Comparison of ENCODE assay signal across 1 cellular context in genomic region chr1:119631433-119632102, GRCh38.
TF ChIP-seq lines count a peak whose summit lies in the region.

No MANE protein-coding gene starts in this region.

TF ChIP-seq in HepG2, 621 proteins besides CTCF, POLR2A, EP300 and RAD21 (continued from another document and continues in another):
- TF ChIP-seq ZNF225 (CRISPR knock-in tag; IDR thresholded peaks at IDR 0.05), result peak; percentile 75; the same call in 1 of the 2 replicates
- TF ChIP-seq ZBTB1 (CRISPR knock-in tag; IDR thresholded peaks at IDR 0.05; ENCODE audit: borderline replicate concordance), result no peak
- no peak for TF ChIP-seq ZNF280B (CRISPR knock-in tag; IDR thresholded peaks at IDR 0.05; ENCODE audit: borderline replicate concordance)
- TF ChIP-seq SOX6 (IDR thresholded peaks at IDR 0.05), result no peak
- TF ChIP-seq SOX6 (CRISPR knock-in tag; IDR thresholded peaks at IDR 0.05), result peak; percentile 42; the same call in 1 of the 2 replicates
- TF ChIP-seq ZNF292 (CRISPR knock-in tag; IDR thresholded peaks at IDR 0.05; ENCODE audit: borderline replicate concordance, low read depth), result no peak
- TF ChIP-seq ZNF124 (CRISPR knock-in tag; IDR thresholded peaks at IDR 0.05), result no peak
- TF ChIP-seq ZNF547 (CRISPR knock-in tag; IDR thresholded peaks at IDR 0.05), result peak; percentile 72; the same call in 1 of the 2 replicates
- no peak for TF ChIP-seq SP140L (CRISPR knock-in tag; IDR thresholded peaks at IDR 0.05; ENCODE audit: borderline replicate concordance)
- no peak for TF ChIP-seq RFXANK (CRISPR knock-in tag; IDR thresholded peaks at IDR 0.05)
- no peak for TF ChIP-seq ZNF414 (CRISPR knock-in tag; IDR thresholded peaks at IDR 0.05)
- 0 out of 2 replicates have a peak, but pooled peaks have one; percentile 52 for TF ChIP-seq ZNF546 (CRISPR knock-in tag; conservative IDR thresholded peaks at IDR 0.05)
- TF ChIP-seq NFE2 (CRISPR knock-in tag; IDR thresholded peaks at IDR 0.05), result no peak
- no peak for TF ChIP-seq ZNF7 (CRISPR knock-in tag; IDR thresholded peaks at IDR 0.05)
- TF ChIP-seq ZNF510 (CRISPR knock-in tag; IDR thresholded peaks at IDR 0.05; ENCODE audit: low read depth), result 0 out of 2 replicates have a peak, but pooled peaks have one; percentile 28
- TF ChIP-seq HNRNPL (IDR thresholded peaks at IDR 0.05; ENCODE audit: low read depth, low read length), result peak; percentile 66; the same call in 1 of the 2 replicates
- peak; percentile 57 for TF ChIP-seq ZNF230 (CRISPR knock-in tag; IDR thresholded peaks at IDR 0.05)
- TF ChIP-seq GMEB1 (CRISPR knock-in tag; IDR thresholded peaks at IDR 0.05; ENCODE audit: borderline replicate concordance), result peak; percentile 25; the same call in 1 of the 2 replicates
- 0 out of 2 replicates have a peak, but pooled peaks have one; percentile 79 for TF ChIP-seq ZIK1 (CRISPR knock-in tag; IDR thresholded peaks at IDR 0.05; ENCODE audit: borderline replicate concordance, low read depth)
- peak; percentile 67; the same call in 1 of the 2 replicates for TF ChIP-seq ZSCAN20 (CRISPR knock-in tag; IDR thresholded peaks at IDR 0.05; ENCODE audit: borderline replicate concordance)
- peak; percentile 85; the same call in 1 of the 2 replicates for TF ChIP-seq ZMAT3 (CRISPR knock-in tag; conservative IDR thresholded peaks at IDR 0.05)
- TF ChIP-seq ZNF281 (CRISPR knock-in tag; IDR thresholded peaks at IDR 0.05; ENCODE audit: borderline replicate concordance), result peak; percentile 34; the same call in 1 of the 2 replicates
- TF ChIP-seq MTF2 (CRISPR knock-in tag; IDR thresholded peaks at IDR 0.05; ENCODE audit: borderline replicate concordance), result no peak
- no peak for TF ChIP-seq E2F2 (CRISPR knock-in tag; IDR thresholded peaks at IDR 0.05; ENCODE audit: borderline replicate concordance)
- TF ChIP-seq ZNF260 (CRISPR knock-in tag; IDR thresholded peaks at IDR 0.05; ENCODE audit: borderline replicate concordance, low read depth), result no peak
- TF ChIP-seq SATB2 (CRISPR knock-in tag; IDR thresholded peaks at IDR 0.05), result peak; percentile 92
- no peak for TF ChIP-seq TBP (CRISPR knock-in tag; IDR thresholded peaks at IDR 0.05)
- no peak for TF ChIP-seq PAF1 (CRISPR knock-in tag; IDR thresholded peaks at IDR 0.05)
- no peak for TF ChIP-seq ZBTB46 (CRISPR knock-in tag; IDR thresholded peaks at IDR 0.05; ENCODE audit: borderline replicate concordance)
- no peak for TF ChIP-seq ZNF567 (CRISPR knock-in tag; IDR thresholded peaks at IDR 0.05; ENCODE audit: borderline replicate concordance)
- peak; percentile 74 for TF ChIP-seq ISL2 (CRISPR knock-in tag; IDR thresholded peaks at IDR 0.05)
- TF ChIP-seq ZFP41 (CRISPR knock-in tag; IDR thresholded peaks at IDR 0.05; ENCODE audit: borderline replicate concordance), result 0 out of 2 replicates have a peak, but pooled peaks have one; percentile 30
- TF ChIP-seq ZBTB8A (CRISPR knock-in tag; IDR thresholded peaks at IDR 0.05; ENCODE audit: borderline replicate concordance, low read depth), result no peak
- peak; percentile 56; the same call in 1 of the 2 replicates for TF ChIP-seq ZNF224 (CRISPR knock-in tag; IDR thresholded peaks at IDR 0.05)
- TF ChIP-seq MNT (IDR thresholded peaks at IDR 0.05), result no peak
- peak; percentile 86 for TF ChIP-seq ZBTB7A (CRISPR knock-in tag; IDR thresholded peaks at IDR 0.05)
- no peak for TF ChIP-seq DZIP1 (CRISPR knock-in tag; IDR thresholded peaks at IDR 0.05)
- TF ChIP-seq SMAD1 (CRISPR knock-in tag; IDR thresholded peaks at IDR 0.05; ENCODE audit: borderline replicate concordance, low read depth), result no peak
- no peak for TF ChIP-seq ZNF577 (CRISPR knock-in tag; IDR thresholded peaks at IDR 0.05; ENCODE audit: borderline replicate concordance, low read depth)
- no peak for TF ChIP-seq ZBTB2 (CRISPR knock-in tag; IDR thresholded peaks at IDR 0.05; ENCODE audit: low read depth)
- no peak for TF ChIP-seq ZSCAN5A (CRISPR knock-in tag; IDR thresholded peaks at IDR 0.05; ENCODE audit: borderline replicate concordance)
- no peak for TF ChIP-seq ZNF598 (CRISPR knock-in tag; IDR thresholded peaks at IDR 0.05; ENCODE audit: borderline replicate concordance)
- TF ChIP-seq KDM5A (IDR thresholded peaks at IDR 0.05; ENCODE audit: borderline replicate concordance, low read length), result no peak
